8 cellular contexts compared by ENCODE assay signal in the genomic region with DNA sequence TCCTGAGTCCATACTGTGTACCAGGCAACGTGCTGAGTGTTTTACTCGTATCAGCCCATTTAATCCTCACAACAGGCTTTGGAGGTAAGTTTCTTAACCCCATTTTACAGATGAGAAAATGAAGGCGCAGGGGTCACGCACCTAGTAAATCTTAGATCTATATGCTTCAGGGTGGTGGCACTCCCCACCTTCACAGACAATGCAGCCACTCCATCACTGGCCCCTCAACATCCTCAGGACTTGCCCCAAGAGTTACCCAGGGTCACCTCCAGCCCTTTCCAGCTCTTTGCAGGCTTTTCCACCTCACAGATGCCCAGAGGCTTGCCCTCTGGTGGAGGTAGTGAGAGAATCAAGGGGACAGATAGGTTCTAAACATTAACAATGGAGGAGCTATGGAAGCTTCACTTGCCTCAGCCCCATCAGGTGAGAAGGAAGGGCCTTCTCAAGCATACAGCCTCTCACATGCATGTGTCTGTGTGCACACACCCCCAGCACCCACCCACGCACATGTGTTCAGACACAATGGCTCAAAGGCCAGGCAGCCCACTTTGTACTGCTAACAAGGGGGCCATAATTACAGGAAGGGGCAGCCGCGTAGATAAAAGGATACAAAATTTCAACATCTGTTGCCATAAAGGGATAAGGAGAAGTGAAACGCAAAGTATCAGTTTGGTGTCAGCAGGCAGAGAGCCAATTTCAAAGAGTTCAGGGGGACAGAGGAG. TPM values are rescaled to one million over a fixed set of nuclear protein-coding genes. Genes with fewer than 3 reads are reported as not detected.
A peak's percentile ranks its signal among the peaks of the same experiment; 100 is the strongest.
DNase-seq lines count a peak whose midpoint lies in the region; TF ChIP-seq lines count a peak whose summit lies in the region.
"Had no signal": no experiment of that assay in that cellular context is flagged by ENCODE, and none has a peak within 500 bp of the region (broad histone marks: within the 10 kb centered on the region; RNA-seq: fewer than 3 reads in every experiment).

No MANE protein-coding gene starts in this region.

- DNase-seq in GM10248 (ENCODE audit: extremely low spot score), result peak; percentile 75
- DNase-seq in H9, result no peak
- peak; percentile 14 for DNase-seq in SK-MEL-5 (ENCODE audit: low read depth, low spot score)
- peak; percentile 66 for DNase-seq in mesendoderm
- DNase-seq in AG20443 (ENCODE audit: low spot score), result no peak
- DNase-seq in AG08396 (ENCODE audit: low spot score), result no peak
- no peak for DNase-seq in NCI-H2029 (lab: John Stamatoyannopoulos, UW)
- DNase-seq: NCI-H1436 had no signal

- H3K18ac ChIP-seq in H9 (ENCODE audit: insufficient read length, low read depth, low read length) (no peak overlapping the region), mesendoderm (ENCODE audit: low read length) (no peak overlapping the region)

- no peak overlapping the region for H2BK20ac ChIP-seq in H9 (ENCODE audit: low read depth, low read length, poor library complexity, severe bottlenecking)

- H3K23ac ChIP-seq in H9 (ENCODE audit: insufficient read length, low read depth, low read length) (no peak overlapping the region), mesendoderm (ENCODE audit: low read length) (no peak overlapping the region)

- H3K79me1 ChIP-seq in H9 (ENCODE audit: insufficient read depth, low read depth, low read length, poor library complexity, severe bottlenecking) (no peaks in the 10 kb centered on the region), mesendoderm (ENCODE audit: low read length) (no peaks in the 10 kb centered on the region)

- H3K36me3 Mint-ChIP-seq in H9 (ENCODE audit: insufficient read depth in 1 of 3, low read depth in 3 of 3), result peaks cover 0 to 9% (median 3%) of the 10 kb centered on the region in 3 experiments; a peak in 2 of 7 replicates

- H4K5ac ChIP-seq in H9 (ENCODE audit: insufficient read length, low read depth, low read length), result no peak overlapping the region
- H4K5ac ChIP-seq in mesendoderm (ENCODE audit: low read length), result no peak overlapping the region

- no peak overlapping the region for H2BK120ac ChIP-seq in H9 (ENCODE audit: low read depth, low read length, poor library complexity, severe bottlenecking)
- H2BK120ac ChIP-seq in mesendoderm (ENCODE audit: low read depth, low read length), result no peak overlapping the region

- peaks cover 39 to 56% of the 10 kb centered on the region in 2 experiments for H3K4me1 Mint-ChIP-seq in H9

- no peaks in the 10 kb centered on the region for H3K23me2 ChIP-seq in H9 (ENCODE audit: insufficient read length, low read depth, low read length, poor library complexity, severe bottlenecking)

- H3K9ac ChIP-seq in H9 (ENCODE audit: extremely low read depth, insufficient read length, low read length) (no peak overlapping the region), mesendoderm (ENCODE audit: low read length) (no peak overlapping the region)

- no peak overlapping the region for H4K91ac ChIP-seq in H9 (ENCODE audit: insufficient read length, low read depth, low read length)

- no CpG with 5 or more reads among the region's 8 CpGs for WGBS in H9 (ENCODE audit: extremely low coverage, insufficient read length, low lambda C conversion rate)
- WGBS in mesendoderm (ENCODE audit: extremely low coverage, insufficient coverage, low lambda C conversion rate), result no CpG with 5 or more reads among the region's 8 CpGs

- H3K79me2 ChIP-seq in H9 (ENCODE audit: insufficient read depth, low read length), result no peaks in the 10 kb centered on the region
- no peaks in the 10 kb centered on the region for H3K79me2 ChIP-seq in mesendoderm (ENCODE audit: control insufficient read depth, insufficient read depth, low read length)

- H2BK5ac ChIP-seq in H9 (ENCODE audit: insufficient read length, low read length) (no peak overlapping the region), mesendoderm (ENCODE audit: low read length) (no peak overlapping the region)

- H4K8ac ChIP-seq in H9 (replicated peaks; ENCODE audit: insufficient read length, low read depth, low read length) (no peak overlapping the region), mesendoderm (ENCODE audit: low read depth, low read length) (no peak overlapping the region)

- H3K27ac ChIP-seq in H9 (ENCODE audit: insufficient read length, low read depth, low read length), result no peak overlapping the region
- H3K27ac ChIP-seq in mesendoderm (ENCODE audit: low read depth, low read length), result no peak overlapping the region

- H3K27ac Mint-ChIP-seq in H9, result peak overlapping the region; percentile 59 to 72 (median 65); a peak in 4 of 7 replicates

- no peak overlapping the region for H3T11ph ChIP-seq in H9 (ENCODE audit: low read length)

- H3K27me3 Mint-ChIP-seq in H9 (ENCODE audit: low read depth), result no peaks in the 10 kb centered on the region; the same call in 1 of the 2 replicates

- H2AFZ ChIP-seq in H9 (ENCODE audit: low read length), result no peak overlapping the region

- peak; percentile 14 for TF ChIP-seq CTCF in GM10248 (IDR thresholded peaks at IDR 0.05; ENCODE audit: control extremely low read depth, extremely low read depth, low read depth, missing control alignments)
- TF ChIP-seq CTCF in H9 (conservative IDR thresholded peaks at IDR 0.05), result peak; percentile 61

- no peak overlapping the region for H3K4me3 ChIP-seq in mesendoderm (ENCODE audit: low read length)

- no peaks in the 10 kb centered on the region for H3K27me3 ChIP-seq in H9 (ENCODE audit: insufficient read depth, low read length)
- H3K27me3 ChIP-seq in mesendoderm (ENCODE audit: insufficient read depth, low read length, poor library complexity), result no peaks in the 10 kb centered on the region

- H3K14ac ChIP-seq in H9 (ENCODE audit: insufficient read depth, low read length), result no peak overlapping the region

- H3K4me2 ChIP-seq in H9 (ENCODE audit: insufficient read depth, insufficient read length, low read length) (no peak overlapping the region), mesendoderm (ENCODE audit: low read length) (no peak overlapping the region)

- H3K9me3 ChIP-seq in H9 (ENCODE audit: control insufficient read depth, low read depth, low read length), result no peaks in the 10 kb centered on the region

- H2BK12ac ChIP-seq in H9 (ENCODE audit: insufficient read length, low read depth, low read length), result no peak overlapping the region

- no peak overlapping the region for H2AK5ac ChIP-seq in H9 (ENCODE audit: insufficient read length, low read length)
- no peak overlapping the region for H2AK5ac ChIP-seq in mesendoderm (ENCODE audit: low read length)

- H3K4ac ChIP-seq in H9 (ENCODE audit: low read depth, low read length) (no peak overlapping the region), mesendoderm (ENCODE audit: low read depth, low read length) (no peak overlapping the region)

- POLR2A ChIA-PET in GM10248 (lab: Yijun Ruan, JAX), result no interaction called here

- no peaks in the 10 kb centered on the region for H3K9me3 Mint-ChIP-seq in H9

- H3K4me1 ChIP-seq in H9 (ENCODE audit: insufficient read depth, low read length) (no peaks in the 10 kb centered on the region; the same call in 1 of the 2 replicates), mesendoderm (ENCODE audit: control insufficient read depth, low read depth, low read length) (peaks cover 10% of the 10 kb centered on the region)

- no peak overlapping the region for H2BK15ac ChIP-seq in H9 (ENCODE audit: low read depth, low read length)
- no peak overlapping the region for H2BK15ac ChIP-seq in mesendoderm (replicated peaks; ENCODE audit: low read depth)

- CTCF ChIA-PET in GM10248 (lab: Yijun Ruan, JAX), result interaction anchor here (1.0 to 3.2 kb wide), 7 partner anchors 9 to 456 kb away, joined by 3 to 23 read pairs (median 4); no protein-coding TSS in a partner anchor

- no peaks in the 10 kb centered on the region for H4K20me1 ChIP-seq in H9 (ENCODE audit: control insufficient read depth, insufficient read depth, insufficient read length)

- H3K56ac ChIP-seq in H9 (ENCODE audit: insufficient read length, low read depth, low read length), result no peak overlapping the region
- H3K56ac ChIP-seq in mesendoderm (ENCODE audit: low read length), result peak overlapping the region; percentile 37

- H3K36me3 ChIP-seq in mesendoderm (ENCODE audit: control insufficient read depth, insufficient read depth, low read length), result no peaks in the 10 kb centered on the region

- H3K4me3 Mint-ChIP-seq in H9, result no peak overlapping the region

- in situ Hi-C loops in SK-MEL-5 (cut with HindIII; ENCODE audit: low pct_unique_long_range_greater_than_20kb, low sequenced_read_pairs), result no loop called here

RNA-seq across cellular contexts. Expression of a gene that starts 29.1 kb away (rescaled TPM):
- 20.7 and 21.8 TPM in 2 replicates for total RNA-seq in H9 (2021)
- total RNA-seq in SK-MEL-5 (2014; rRNA removed; shearing (Covaris generic)), result 15.5 and 17.8 TPM in 2 replicates
- 11.1 and 12.7 TPM in 2 replicates for polyA plus RNA-seq in SK-MEL-5 (2015; cell fraction: cytosol; rRNA removed)
- 1.6 and 2.1 TPM in 2 replicates for polyA plus RNA-seq in SK-MEL-5 (2015; cell fraction: nucleus; rRNA removed)
- 29.5 TPM for polyA plus RNA-seq in mesendoderm (2013, experiment 1 of 2)
- polyA plus RNA-seq in mesendoderm (2013, experiment 2 of 2), result 27.4 TPM

RNA-seq across cellular contexts. Expression of a gene that starts 29.2 kb away (rescaled TPM):
- total RNA-seq in H9 (2021), result 30.4 and 30.8 TPM in 2 replicates
- 8.3 and 8.7 TPM in 2 replicates for total RNA-seq in SK-MEL-5 (2014; rRNA removed; shearing (Covaris generic))
- 16.7 and 22.5 TPM in 2 replicates for polyA plus RNA-seq in SK-MEL-5 (2015; cell fraction: cytosol; rRNA removed)
- polyA plus RNA-seq in SK-MEL-5 (2015; cell fraction: nucleus; rRNA removed), result 180 and 184 TPM in 2 replicates
- polyA plus RNA-seq in mesendoderm (2013, experiment 1 of 2), result 9.4 TPM
- polyA plus RNA-seq in mesendoderm (2013, experiment 2 of 2), result 10.0 TPM

Comparison
In these comparisons a context has a peak if more than half of its experiments do, and no peak if none do; other contexts are left out.
1. DNase-seq: peak in GM10248 (single experiment), SK-MEL-5 (single experiment) and mesendoderm (single experiment); none in H9 (single experiment), AG20443 (single experiment), AG08396 (single experiment) and NCI-H2029 (single experiment).